In the genomic region with DNA sequence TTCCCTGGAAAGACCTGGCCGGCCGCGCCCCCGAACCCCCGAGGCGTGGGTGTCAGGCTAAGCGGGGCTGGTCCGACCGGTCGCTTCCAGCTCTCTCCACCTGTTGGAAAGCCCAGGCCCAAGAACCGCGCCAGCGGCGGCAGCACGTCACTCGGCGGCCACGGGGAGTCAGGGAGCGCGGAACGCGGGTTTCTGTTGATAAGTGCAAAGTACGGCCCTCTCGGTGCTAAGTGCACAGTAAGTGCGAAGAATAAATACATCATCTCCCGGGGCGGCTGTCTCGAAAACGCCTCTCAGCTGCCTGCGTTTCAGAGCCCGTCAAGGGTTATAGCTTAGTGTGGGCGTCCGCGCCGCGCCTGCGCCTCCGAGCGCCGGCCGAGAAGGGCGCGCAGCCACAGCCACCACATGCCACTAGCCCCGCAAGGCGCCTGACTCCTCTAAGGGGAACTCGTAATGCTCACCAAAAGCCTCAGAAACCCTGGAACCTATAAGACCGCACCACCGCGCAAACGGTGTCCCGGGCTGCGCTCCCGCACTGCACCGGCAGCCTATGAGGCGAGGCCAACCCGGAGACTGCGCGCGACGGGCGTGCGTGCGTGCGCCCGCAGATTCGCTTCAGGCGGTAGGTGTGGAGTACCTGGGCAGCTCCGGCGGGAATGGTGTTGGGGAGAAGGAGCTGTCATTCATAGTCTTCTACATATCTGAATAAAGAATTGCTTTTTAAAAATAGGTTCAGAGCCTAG, we compare ENCODE assay signal across 8 cellular contexts. TPM values are rescaled to one million over a fixed set of nuclear protein-coding genes. Genes with fewer than 3 reads are reported as not detected.
DNase-seq lines count a peak whose midpoint lies in the region; ATAC-seq, FAIRE-seq and TF ChIP-seq lines count a peak whose summit lies in the region.

No MANE protein-coding gene starts in this region.

- peak overlapping the region; percentile 93 for H3K27ac Mint-ChIP-seq in Calu3 (ENCODE audit: unreplicated experiment)

- TF ChIP-seq RAD21 in neural cell (conservative IDR thresholded peaks at IDR 0.05): peak; percentile 45

- WGBS in HUES64: under 1% methylated on average over 69 of the region's 69 CpGs

- H3K27me3 ChIP-seq in HUES64 (ENCODE audit: insufficient read depth, low read length): peaks cover 100% of the 10 kb centered on the region
- H3K27me3 ChIP-seq in neural cell (ENCODE audit: insufficient read depth, low read depth, low read length): peaks cover 100% of the 10 kb centered on the region

- TF ChIP-seq CTCF in Calu3 (IDR thresholded peaks at IDR 0.05; ENCODE audit: unreplicated experiment) (no peak), epithelial cell of esophagus (IDR thresholded peaks at IDR 0.05; ENCODE audit: insufficient read depth, low read depth, low read length, missing control alignments) (no peak), neural cell (IDR thresholded peaks at IDR 0.05; ENCODE audit: poor library complexity, severe bottlenecking) (peak; percentile 25)

- peak overlapping the region; percentile 19 for H2AFZ ChIP-seq in neural cell (ENCODE audit: low read depth, low read length)

- H4K20me1 ChIP-seq in neural cell (ENCODE audit: insufficient read depth): no peaks in the 10 kb centered on the region

- no peaks in the 10 kb centered on the region for H3K9me3 Mint-ChIP-seq in Calu3 (ENCODE audit: low read depth, unreplicated experiment)

- H3K9me2 ChIP-seq in neural cell (ENCODE audit: insufficient read depth, low read length): no peaks in the 10 kb centered on the region

- H3K79me2 ChIP-seq in neural cell (replicated peaks; ENCODE audit: insufficient read depth, low read length): no peaks in the 10 kb centered on the region

- no peak for ATAC-seq in HG03196 (IDR thresholded peaks at IDR 0.05; ENCODE audit: unreplicated experiment)

- peaks cover 14% of the 10 kb centered on the region for H3K4me1 Mint-ChIP-seq in Calu3 (ENCODE audit: low read depth, unreplicated experiment)

- BruUV-seq in Calu3 (replicated peaks; lab: Mats Ljungman, UMichigan): no TSS peak

- H3K27me3 Mint-ChIP-seq in Calu3 (ENCODE audit: unreplicated experiment): no peaks in the 10 kb centered on the region

- FAIRE-seq in GM19239 (lab: Jason Lieb, UNC): no peak

- TF ChIP-seq EP300 in neural cell (conservative IDR thresholded peaks at IDR 0.05; ENCODE audit: poor library complexity, severe bottlenecking): no peak

- DNase-seq in Calu3 (peak; percentile 58), epithelial cell of esophagus (ENCODE audit: low read depth) (peak; percentile 56), mesenteric fat pad (ENCODE audit: low spot score) (no peak), GM19239 (ENCODE audit: insufficient read length, low spot score) (no peak)
- no peak for DNase-seq in stimulated activated CD4-positive, alpha-beta T cell treated with anti-CD3 and anti-CD28 coated beads, Interleukin-12 subunit alpha, Interleukin-12 subunit beta, amount 100 ng/mL, for 4 hours

- H3F3A ChIP-seq in neural cell (ENCODE audit: insufficient read depth, low read length, poor library complexity, severe bottlenecking): no peaks in the 10 kb centered on the region

- H3K9me3 ChIP-seq in HUES64 (ENCODE audit: insufficient read depth, low read depth, low read length): no peaks in the 10 kb centered on the region
- no peaks in the 10 kb centered on the region for H3K9me3 ChIP-seq in neural cell (ENCODE audit: low read length)

- H3K4me2 ChIP-seq in neural cell (ENCODE audit: low read length): peak overlapping the region; percentile 88

- H3K4me3 Mint-ChIP-seq in Calu3 (ENCODE audit: low read depth, unreplicated experiment): peak overlapping the region; percentile 98

- H3K36me3 ChIP-seq in HUES64 (ENCODE audit: insufficient read depth, low read length) (no peaks in the 10 kb centered on the region), neural cell (ENCODE audit: insufficient read depth, low read length) (no peaks in the 10 kb centered on the region)

- peaks cover 38% of the 10 kb centered on the region for H3K36me3 Mint-ChIP-seq in Calu3 (ENCODE audit: insufficient read depth, unreplicated experiment)

- 0 out of 2 replicates have a peak, but pooled peaks cover 2% of the 10 kb centered on the region for H3K4me1 ChIP-seq in HUES64 (ENCODE audit: insufficient read depth, low read length)

- intact Hi-C loops in Calu3 (cut with micrococcal nuclease; ENCODE audit: unreplicated experiment): loop anchor here (2.0 to 5.0 kb wide), 3 partner anchors 206 to 353 kb away; no protein-coding TSS in a partner anchor

- H3K27ac ChIP-seq in HUES64 (ENCODE audit: low read depth, low read length) (no peak overlapping the region), neural cell (ENCODE audit: low read length) (no peak overlapping the region)

- H3K9ac ChIP-seq in HUES64 (ENCODE audit: low read depth, low read length) (no peak overlapping the region), neural cell (ENCODE audit: low read length) (no peak overlapping the region)

- CTCF ChIA-PET in Calu3 (lab: Charles Lee): interaction anchor here (0.6 to 2.7 kb wide), 9 partner anchors 9 to 419 kb away, joined by 3 to 11 read pairs (median 3); partner anchors contain the start of gene TBX18

- H3K4me3 ChIP-seq in HUES64 (ENCODE audit: low read length) (peak overlapping the region; percentile 56), epithelial cell of esophagus (ENCODE audit: low read length) (peak overlapping the region; percentile 26), neural cell (ENCODE audit: low read length) (peak overlapping the region; percentile 79)

TF ChIP-seq in neural cell, 6 proteins besides CTCF, POLR2A, EP300 and RAD21:
- TF ChIP-seq POLR2AphosphoS5 (IDR thresholded peaks at IDR 0.05) (no peak), TAF1 (IDR thresholded peaks at IDR 0.05; ENCODE audit: low read depth) (no peak), MXI1 (conservative IDR thresholded peaks at IDR 0.05; ENCODE audit: poor library complexity, severe bottlenecking) (peak; percentile 49), EZH2 (IDR thresholded peaks at IDR 0.05; ENCODE audit: borderline replicate concordance, insufficient read depth, low read length, poor library complexity, severe bottlenecking) (peak; percentile 95), SMC3 (conservative IDR thresholded peaks at IDR 0.05; ENCODE audit: poor library complexity) (peak; percentile 55)
- TF ChIP-seq, protein P1, sequence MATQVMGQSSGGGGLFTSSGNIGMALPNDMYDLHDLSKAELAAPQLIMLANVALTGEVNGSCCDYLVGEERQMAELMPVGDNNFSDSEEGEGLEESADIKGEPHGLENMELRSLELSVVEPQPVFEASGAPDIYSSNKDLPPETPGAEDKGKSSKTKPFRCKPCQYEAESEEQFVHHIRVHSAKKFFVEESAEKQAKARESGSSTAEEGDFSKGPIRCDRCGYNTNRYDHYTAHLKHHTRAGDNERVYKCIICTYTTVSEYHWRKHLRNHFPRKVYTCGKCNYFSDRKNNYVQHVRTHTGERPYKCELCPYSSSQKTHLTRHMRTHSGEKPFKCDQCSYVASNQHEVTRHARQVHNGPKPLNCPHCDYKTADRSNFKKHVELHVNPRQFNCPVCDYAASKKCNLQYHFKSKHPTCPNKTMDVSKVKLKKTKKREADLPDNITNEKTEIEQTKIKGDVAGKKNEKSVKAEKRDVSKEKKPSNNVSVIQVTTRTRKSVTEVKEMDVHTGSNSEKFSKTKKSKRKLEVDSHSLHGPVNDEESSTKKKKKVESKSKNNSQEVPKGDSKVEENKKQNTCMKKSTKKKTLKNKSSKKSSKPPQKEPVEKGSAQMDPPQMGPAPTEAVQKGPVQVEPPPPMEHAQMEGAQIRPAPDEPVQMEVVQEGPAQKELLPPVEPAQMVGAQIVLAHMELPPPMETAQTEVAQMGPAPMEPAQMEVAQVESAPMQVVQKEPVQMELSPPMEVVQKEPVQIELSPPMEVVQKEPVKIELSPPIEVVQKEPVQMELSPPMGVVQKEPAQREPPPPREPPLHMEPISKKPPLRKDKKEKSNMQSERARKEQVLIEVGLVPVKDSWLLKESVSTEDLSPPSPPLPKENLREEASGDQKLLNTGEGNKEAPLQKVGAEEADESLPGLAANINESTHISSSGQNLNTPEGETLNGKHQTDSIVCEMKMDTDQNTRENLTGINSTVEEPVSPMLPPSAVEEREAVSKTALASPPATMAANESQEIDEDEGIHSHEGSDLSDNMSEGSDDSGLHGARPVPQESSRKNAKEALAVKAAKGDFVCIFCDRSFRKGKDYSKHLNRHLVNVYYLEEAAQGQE (IDR thresholded peaks at IDR 0.05; ENCODE audit: borderline replicate concordance): no peak

RNA-seq across cellular contexts. Expression of gene TBX18, which starts 9.2 kb away (rescaled TPM):
- total RNA-seq in Calu3 (2022): 48.5 and 49.2 TPM in 2 replicates
- polyA plus RNA-seq in HUES64 (2013, experiment 1 of 2): 0.15 TPM
- polyA plus RNA-seq in HUES64 (2013, experiment 2 of 2): not detected
- polyA plus RNA-seq in neural cell: not detected in 2 replicates
- not detected in 2 replicates for polyA minus RNA-seq in neural cell
- 13.8 TPM for total RNA-seq in mesenteric fat pad

Comparison
In these comparisons a context has a peak if more than half of its experiments do, and no peak if none do; other contexts are left out.
1. DNase-seq: peak in Calu3 (single experiment) and epithelial cell of esophagus (single experiment); none in stimulated activated CD4-positive, alpha-beta T cell treated with anti-CD3 and anti-CD28 coated beads, Interleukin-12 subunit alpha, Interleukin-12 subunit beta, amount 100 ng/mL, for 4 hours (single experiment), mesenteric fat pad (single experiment) and GM19239 (single experiment).
2. H3K4me3 ChIP-seq: peak in every context shown above with its lines; median percentile 79 in neural cell; 56 in HUES64; 26 in epithelial cell of esophagus.